ENCODE assay signal across 10 cellular contexts in the genomic region with DNA sequence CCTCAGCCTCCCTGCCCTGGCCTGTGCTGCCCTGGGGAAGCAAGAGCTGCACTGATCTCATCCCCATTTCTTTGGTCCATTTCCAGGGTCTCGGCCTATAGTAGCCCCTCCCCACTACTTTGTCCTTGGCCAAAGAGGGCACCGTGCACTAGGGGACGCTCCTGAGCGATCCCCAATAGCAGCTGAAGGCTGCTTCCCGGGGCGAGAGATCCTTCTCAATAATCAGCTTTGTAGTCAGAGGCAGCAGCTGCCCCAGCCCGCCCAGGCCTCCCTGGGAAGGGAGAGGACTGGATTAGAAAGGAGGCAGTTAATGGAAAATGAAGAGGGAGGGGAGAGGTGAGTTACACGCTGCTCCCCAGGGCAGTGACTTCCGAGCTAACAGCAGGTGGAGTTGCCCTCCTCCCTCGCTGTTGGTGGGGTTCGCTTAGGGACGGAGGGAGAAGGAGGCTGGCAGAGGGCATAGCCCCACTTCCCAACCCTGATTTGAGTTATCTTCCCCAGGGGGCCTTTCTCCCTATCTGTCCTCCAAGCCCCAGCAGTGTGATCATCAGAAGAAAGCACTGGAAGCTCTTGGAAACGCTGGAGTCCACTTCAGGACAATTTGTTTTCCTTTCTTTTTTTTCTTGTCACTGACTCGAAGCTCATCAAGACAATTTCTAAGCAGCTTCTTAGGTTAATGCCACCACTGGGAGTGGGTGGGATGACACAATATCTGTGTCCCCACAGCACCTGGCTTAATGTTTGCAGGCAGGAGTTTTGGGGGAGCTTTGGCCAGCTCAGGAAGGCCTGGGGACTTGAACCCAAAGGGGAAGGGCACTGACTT. TPM values are rescaled to one million over a fixed set of nuclear protein-coding genes. Genes with fewer than 3 reads are reported as not detected.
A peak's percentile ranks its signal among the peaks of the same experiment; 100 is the strongest.
DNase-seq lines count a peak whose midpoint lies in the region; ATAC-seq and TF ChIP-seq lines count a peak whose summit lies in the region.
"Had no signal": no experiment of that assay in that cellular context is flagged by ENCODE, and none has a peak within 500 bp of the region (broad histone marks: within the 10 kb centered on the region; RNA-seq: fewer than 3 reads in every experiment).

No MANE protein-coding gene starts in this region.

- in situ Hi-C loops in Panc1 (cut with HindIII; ENCODE audit: low pct_unique_long_range_greater_than_20kb, low sequenced_read_pairs), result no loop called here

- H3K27me3 ChIP-seq in BJ (ENCODE audit: control insufficient read depth, insufficient read depth, low read length) (no peaks in the 10 kb centered on the region), Panc1 (ENCODE audit: control insufficient read depth, insufficient read depth, low read length) (no peaks in the 10 kb centered on the region), osteoblast (ENCODE audit: insufficient read depth, low read length) (no peaks in the 10 kb centered on the region)

- TF ChIP-seq CTCF in BJ (IDR thresholded peaks at IDR 0.05; ENCODE audit: insufficient read depth, low read depth, low read length), result peak; percentile 19; the same call in 1 of the 2 replicates
- peak; percentile 11 for TF ChIP-seq CTCF in Panc1 (IDR thresholded peaks at IDR 0.05)
- TF ChIP-seq CTCF in fibroblast of villous mesenchyme (IDR thresholded peaks at IDR 0.05; ENCODE audit: insufficient read depth, low read depth, low read length), result peak; percentile 54
- peak; percentile 19 for TF ChIP-seq CTCF in osteoblast (IDR thresholded peaks at IDR 0.05; ENCODE audit: extremely low read depth, low read depth, low read length)

- peak overlapping the region; percentile 96 for H3K4me2 ChIP-seq in osteoblast (ENCODE audit: insufficient read depth, low read length)
- H3K4me2 ChIP-seq: KMS-11 had no signal

- H3K36me3 ChIP-seq in BJ (ENCODE audit: control insufficient read depth, insufficient read depth, low read length) (peaks cover 3% of the 10 kb centered on the region; the same call in 1 of the 2 replicates), Panc1 (ENCODE audit: control insufficient read depth, insufficient read depth, low read length) (no peaks in the 10 kb centered on the region), osteoblast (ENCODE audit: insufficient read depth, low read length) (peaks cover 22% of the 10 kb centered on the region)

- peaks cover 54% of the 10 kb centered on the region for H4K20me1 ChIP-seq in osteoblast (ENCODE audit: insufficient read depth, low read length)

- no peak overlapping the region for H2AFZ ChIP-seq in osteoblast (ENCODE audit: low read length)

- H3K4me1 ChIP-seq in Panc1 (ENCODE audit: control insufficient read depth, insufficient read depth, low read length) (peaks cover 32% of the 10 kb centered on the region), osteoblast (ENCODE audit: insufficient read depth, low read length) (peaks cover 32% of the 10 kb centered on the region)

- CTCF ChIA-PET in BJ (lab: Yijun Ruan, JAX), result interaction anchor here (0.5 to 2.7 kb wide), 6 partner anchors 11 to 171 kb away, joined by 3 to 18 read pairs (median 4); a partner anchor contains a TSS
- CTCF ChIA-PET in Panc1 (lab: Charles Lee), result interaction anchor here (0.6 kb wide), 1 partner anchor 18 kb away, joined by 3 read pairs; no protein-coding TSS in a partner anchor

- H3K9me3 ChIP-seq in Panc1 (ENCODE audit: control insufficient read depth, insufficient read depth, low read depth, low read length), result no peaks in the 10 kb centered on the region
- no peaks in the 10 kb centered on the region for H3K9me3 ChIP-seq in osteoblast (ENCODE audit: low read depth, low read length)

- POLR2A ChIA-PET in BJ (lab: Charles Lee) (interaction anchor here (0.6 to 1.1 kb wide), 3 partner anchors 20 to 758 kb away, joined by 3 to 4 read pairs (median 3); no protein-coding TSS in a partner anchor), Panc1 (lab: Charles Lee) (interaction anchor here (0.5 kb wide), 1 partner anchor 20 kb away, joined by 3 read pairs; no protein-coding TSS in a partner anchor)

- H3K79me2 ChIP-seq in osteoblast (ENCODE audit: insufficient read depth, low read length), result peaks cover 79% of the 10 kb centered on the region

- no TSS peak for BruUV-seq in Panc1 (replicated peaks; lab: Mats Ljungman, UMichigan)

- H3K4me3 ChIP-seq in BJ (ENCODE audit: low read depth, low read length), result no peak overlapping the region; the same call in 1 of the 2 replicates
- H3K4me3 ChIP-seq in Panc1 (ENCODE audit: low read depth in 2 of 2, low read length in 2 of 2), result no peak overlapping the region
- H3K4me3 ChIP-seq in fibroblast of villous mesenchyme (ENCODE audit: low read depth, low read length), result peak overlapping the region; percentile 75
- H3K4me3 ChIP-seq in osteoblast (ENCODE audit: insufficient read depth, low read length), result peak overlapping the region; percentile 85

- intact Hi-C loops in Panc1 (cut with micrococcal nuclease; ENCODE audit: unreplicated experiment), result no loop called here

- no peak for ATAC-seq in Panc1
- ATAC-seq: activated naive CD8-positive, alpha-beta T cell treated with anti-CD3 and anti-CD28 coated beads, Interleukin-2, amount 50 U/mL, for 24 hours had no signal

- H3K27ac ChIP-seq in Panc1 (ENCODE audit: low read length) (peak overlapping the region; percentile 77; the same call in 1 of the 2 replicates), osteoblast (ENCODE audit: low read depth, low read length) (peak overlapping the region; percentile 99)
- H3K27ac ChIP-seq: KMS-11 had no signal

- DNase-seq in BJ (ENCODE audit: low read depth) (no peak), Panc1 (ENCODE audit: low read depth, low spot score) (no peak), fibroblast of villous mesenchyme (ENCODE audit: low read depth) (no peak), osteoblast (ENCODE audit: insufficient read length, low spot score, missing footprints) (peak; percentile 68), NCI-H2081 (lab: John Stamatoyannopoulos, UW) (no peak), NCI-H510A treated with DMSO at 0.1 percent for 48 hours (lab: John Stamatoyannopoulos, UW) (no peak), NCI-H1694 treated with DMSO at 0.1 percent for 48 hours (lab: John Stamatoyannopoulos, UW) (no peak)
- no peak for DNase-seq in stimulated activated CD4-positive, alpha-beta T cell treated with anti-CD3 and anti-CD28 coated beads, Interleukin-2, amount 100 ng/mL, for 48 hours
- DNase-seq: activated naive CD8-positive, alpha-beta T cell treated with anti-CD3 and anti-CD28 coated beads, Interleukin-2, amount 50 U/mL, for 24 hours had no signal

RNA-seq across cellular contexts. Expression of a gene that starts 2.6 kb away (rescaled TPM):
- 298 and 300 TPM in 2 replicates for polyA plus RNA-seq in BJ (2011; rRNA removed)
- polyA minus RNA-seq in BJ (2011; rRNA and poly(A)+ RNA removed), result 56.2 and 75.9 TPM in 2 replicates
- 77.9 TPM for total RNA-seq in Panc1 (2021; ENCODE audit: unreplicated experiment)
- 88.4 TPM for polyA plus RNA-seq in Panc1 (2012; ENCODE audit: insufficient read length)
- 244 and 267 TPM in 2 replicates for total RNA-seq in fibroblast of villous mesenchyme
- 352 and 388 TPM in 2 replicates for total RNA-seq in osteoblast

RNA-seq across cellular contexts. Expression of a gene that starts 18.2 kb away (rescaled TPM):
- polyA plus RNA-seq in BJ (2011; rRNA removed), result 12.5 and 17.2 TPM in 2 replicates
- 14.3 and 15.1 TPM in 2 replicates for polyA minus RNA-seq in BJ (2011; rRNA and poly(A)+ RNA removed)
- total RNA-seq in Panc1 (2021; ENCODE audit: unreplicated experiment), result 60.0 TPM
- 54.8 TPM for polyA plus RNA-seq in Panc1 (2012; ENCODE audit: insufficient read length)
- 24.2 and 25.8 TPM in 2 replicates for total RNA-seq in fibroblast of villous mesenchyme
- total RNA-seq in osteoblast, result 18.8 and 21.5 TPM in 2 replicates

RNA-seq across cellular contexts. Expression of a gene that starts 18.4 kb away (rescaled TPM):
- polyA plus RNA-seq in BJ (2011; rRNA removed), result 35.0 and 49.8 TPM in 2 replicates
- 4.6 and 8.5 TPM in 2 replicates for polyA minus RNA-seq in BJ (2011; rRNA and poly(A)+ RNA removed)
- 42.8 TPM for total RNA-seq in Panc1 (2021; ENCODE audit: unreplicated experiment)
- 28.6 TPM for polyA plus RNA-seq in Panc1 (2012; ENCODE audit: insufficient read length)
- 27.1 and 30.2 TPM in 2 replicates for total RNA-seq in fibroblast of villous mesenchyme
- 25.7 and 28.6 TPM in 2 replicates for total RNA-seq in osteoblast

RNA-seq across cellular contexts. Expression of a gene that starts 28.9 kb away (rescaled TPM):
- polyA plus RNA-seq in BJ (2011; rRNA removed), result 110 and 130 TPM in 2 replicates
- 52.3 and 58.0 TPM in 2 replicates for polyA minus RNA-seq in BJ (2011; rRNA and poly(A)+ RNA removed)
- 436 TPM for total RNA-seq in Panc1 (2021; ENCODE audit: unreplicated experiment)
- polyA plus RNA-seq in Panc1 (2012; ENCODE audit: insufficient read length), result 358 TPM
- 152 and 165 TPM in 2 replicates for total RNA-seq in fibroblast of villous mesenchyme
- 88.7 and 102 TPM in 2 replicates for total RNA-seq in osteoblast

RNA-seq across cellular contexts. Expression of a gene that starts 29.7 kb away (rescaled TPM):
- polyA plus RNA-seq in BJ (2011; rRNA removed), result 18.6 and 27.9 TPM in 2 replicates
- 16.5 and 18.0 TPM in 2 replicates for polyA minus RNA-seq in BJ (2011; rRNA and poly(A)+ RNA removed)
- total RNA-seq in Panc1 (2021; ENCODE audit: unreplicated experiment), result 42.3 TPM
- 15.3 TPM for polyA plus RNA-seq in Panc1 (2012; ENCODE audit: insufficient read length)
- 31.9 and 44.5 TPM in 2 replicates for total RNA-seq in fibroblast of villous mesenchyme
- 42.0 and 45.4 TPM in 2 replicates for total RNA-seq in osteoblast

Comparison
In these comparisons a context has a peak if more than half of its experiments do, and no peak if none do; other contexts are left out.
1. H3K4me3 ChIP-seq: peak in fibroblast of villous mesenchyme (single experiment) and osteoblast (single experiment); none in BJ (single experiment) and Panc1 (0 of 2).
2. Peak in every context shown above with its lines, with median percentiles within 50 percentile points of each other: CTCF ChIP-seq.